In the genomic region with DNA sequence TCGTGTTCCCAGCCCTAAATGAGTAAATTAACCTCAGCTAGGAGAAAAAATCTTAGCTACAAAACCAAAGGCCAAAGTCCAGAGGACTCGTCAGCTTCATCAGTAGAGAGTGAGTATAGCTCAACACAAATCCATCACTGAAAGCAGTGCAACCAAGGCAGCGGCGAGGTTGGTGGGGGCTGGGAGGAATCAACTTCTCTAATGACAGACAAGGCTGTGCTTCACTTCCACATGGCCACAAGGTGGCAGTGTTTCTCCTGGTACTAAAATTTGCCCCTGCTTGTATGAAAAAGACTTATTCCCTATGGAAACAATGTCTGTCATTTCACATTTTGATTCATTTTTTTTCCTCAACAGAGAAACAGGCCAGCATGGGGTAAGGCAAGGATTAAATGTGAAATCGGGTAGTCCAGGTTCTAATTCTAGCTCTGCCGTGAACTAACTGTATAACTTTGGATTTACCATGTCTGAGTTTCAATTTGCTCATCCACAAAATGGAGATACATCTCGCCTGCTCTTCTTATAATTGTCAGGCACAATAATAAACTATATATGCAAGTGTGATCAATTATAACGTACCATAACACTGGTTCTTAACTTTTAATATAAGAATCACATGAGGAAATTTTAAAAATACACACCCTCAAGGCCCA, we compare ENCODE assay signal across 8 cellular contexts. TPM values are rescaled to one million over a fixed set of nuclear protein-coding genes. Genes with fewer than 3 reads are reported as not detected.
DNase-seq lines count a peak whose midpoint lies in the region; ATAC-seq and TF ChIP-seq lines count a peak whose summit lies in the region.

No MANE protein-coding gene starts in this region.

- H3K4me3 Mint-ChIP-seq in endothelial cell (ENCODE audit: unreplicated experiment) = no peak overlapping the region

- no peak overlapping the region for H3K27ac Mint-ChIP-seq in endothelial cell (ENCODE audit: unreplicated experiment)

- no peaks in the 10 kb centered on the region for H3K27me3 Mint-ChIP-seq in endothelial cell (ENCODE audit: unreplicated experiment)

- peaks cover 4% of the 10 kb centered on the region for H3K36me3 Mint-ChIP-seq in endothelial cell (ENCODE audit: low read depth, unreplicated experiment)

- peak; percentile 97 for TF ChIP-seq CTCF in endothelial cell (IDR thresholded peaks at IDR 0.05; ENCODE audit: unreplicated experiment)

- ATAC-seq in HG02798 (IDR thresholded peaks at IDR 0.05; ENCODE audit: poor library complexity, unreplicated experiment) (peak; percentile 44), GM18907 (IDR thresholded peaks at IDR 0.05; ENCODE audit: unreplicated experiment) (no peak)

- peak in 13 of 14 donors; percentile 6 to 76 (median 52) for DNase-seq in C1 segment of cervical spinal cord (lab: John Stamatoyannopoulos, UW)
- peak; percentile 18 for DNase-seq in NCI-H82 treated with DMSO at 0.1 percent for 48 hours (lab: John Stamatoyannopoulos, UW; ENCODE audit: unreplicated experiment)
- DNase-seq in activated CD8-positive, alpha-beta memory T cell treated with anti-CD3 and anti-CD28 coated beads for 4 hours (ENCODE audit: low read depth in 2 of 2) = peak; percentile 42 to 56
- peak; percentile 63 for DNase-seq in endothelial cell (ENCODE audit: low spot score)
- peak; percentile 83 for DNase-seq in midbrain (lab: John Stamatoyannopoulos, UW)
- peak; percentile 33 to 42 for DNase-seq in stimulated activated CD8-positive, alpha-beta memory T cell treated with anti-CD3 and anti-CD28 coated beads, Interleukin-2, amount 100 ng/mL, for 1 hour (ENCODE audit: low read depth in 2 of 2)

- peaks cover 21% of the 10 kb centered on the region for H3K4me1 Mint-ChIP-seq in endothelial cell (ENCODE audit: unreplicated experiment)

- no peaks in the 10 kb centered on the region for H3K9me3 Mint-ChIP-seq in endothelial cell (ENCODE audit: unreplicated experiment)

RNA-seq across cellular contexts. Expression of a gene that starts 39.3 kb away (rescaled TPM):
- 23.0 TPM for total RNA-seq in endothelial cell (ENCODE audit: unreplicated experiment)

Comparison
In these comparisons a context has a peak if more than half of its experiments do, and no peak if none do; other contexts are left out.
1. DNase-seq: peak in every context shown above with its lines; median percentile 83 in midbrain; 63 in endothelial cell; 52 in C1 segment of cervical spinal cord; 49 in activated CD8-positive, alpha-beta memory T cell treated with anti-CD3 and anti-CD28 coated beads for 4 hours; 38 in stimulated activated CD8-positive, alpha-beta memory T cell treated with anti-CD3 and anti-CD28 coated beads, Interleukin-2, amount 100 ng/mL, for 1 hour; 18 in NCI-H82 treated with DMSO at 0.1 percent for 48 hours.